9 cellular contexts compared by ENCODE assay signal in genomic region chrX:17375631-17376380, GRCh38. TPM values are rescaled to one million over a fixed set of nuclear protein-coding genes. Genes with fewer than 3 reads are reported as not detected.
DNase-seq lines count a peak whose midpoint lies in the region; ATAC-seq and TF ChIP-seq lines count a peak whose summit lies in the region.
"Had no signal": no experiment of that assay in that cellular context is flagged by ENCODE, and none has a peak within 500 bp of the region (broad histone marks: within the 10 kb centered on the region; RNA-seq: fewer than 3 reads in every experiment).

No MANE protein-coding gene starts in this region.

- peaks cover 20% of the 10 kb centered on the region for H3K4me1 Mint-ChIP-seq in neural progenitor cell

- peaks cover 9% of the 10 kb centered on the region for H3K9me3 Mint-ChIP-seq in neural progenitor cell
- H3K9me3 Mint-ChIP-seq: dendritic cell treated with granulocyte-macrophage colony-stimulating factor and Interleukin-4, amounts not matched to agents 40 ng/mL and 50 ng/mL, for 4 days had no signal

- H3F3A ChIP-seq in neural progenitor cell (ENCODE audit: low read depth): no peaks in the 10 kb centered on the region

- H3K9ac ChIP-seq in BLaER1 treated with 17β-estradiol and CSF1 and Interleukin-3, amounts not matched to agents 10 nM and 100 nM: no peak overlapping the region
- H3K9ac ChIP-seq in neural progenitor cell: no peak overlapping the region

- 1 to 35% methylated on average over 64 to 98 of the region's 98 CpGs for WGBS in esophagus, 2 donors

- H3K36me3 Mint-ChIP-seq in neural progenitor cell: peaks cover 3% of the 10 kb centered on the region

- H3K4me2 ChIP-seq in BLaER1 treated with 17β-estradiol and CSF1 and Interleukin-3, amounts not matched to agents 10 nM and 100 nM: peak overlapping the region; percentile 14 to 81 (median 50); a peak in 21 of 22 replicates
- peak overlapping the region; percentile 84 for H3K4me2 ChIP-seq in neural progenitor cell

- peak overlapping the region in 8 of 10 experiments; percentile 23 to 56 (median 38); a peak in 11 of 20 replicates for H3K4me3 ChIP-seq in BLaER1 treated with 17β-estradiol and CSF1 and Interleukin-3, amounts not matched to agents 10 nM and 100 nM
- H3K4me3 ChIP-seq in MG63 (peak overlapping the region; percentile 42), esophagus (ENCODE audit: low read depth in 1 of 2, low read length in 2 of 2) (peak overlapping the region; percentile 50 to 68), neural progenitor cell (peak overlapping the region; percentile 64)

- H3K27me3 ChIP-seq in BLaER1 treated with 17β-estradiol and CSF1 and Interleukin-3, amounts not matched to agents 10 nM and 100 nM: peaks cover 90 to 100% (median 99%) of the 10 kb centered on the region in 11 experiments
- peaks cover 12% of the 10 kb centered on the region; the same call in 1 of the 2 replicates for H3K27me3 ChIP-seq in MG63
- H3K27me3 ChIP-seq in esophagus (ENCODE audit: control insufficient read depth in 1 of 2, insufficient read depth in 2 of 2, low read length in 2 of 2): no peaks in the 10 kb centered on the region
- peaks cover 33% of the 10 kb centered on the region for H3K27me3 ChIP-seq in neural progenitor cell

- H3K27ac ChIP-seq in BLaER1 treated with 17β-estradiol and CSF1 and Interleukin-3, amounts not matched to agents 10 nM and 100 nM: no peak overlapping the region
- H3K27ac ChIP-seq in esophagus (ENCODE audit: low read depth in 2 of 2, low read length in 1 of 2): peak overlapping the region in 1 of 2 donors; percentile 70
- no peak overlapping the region for H3K27ac ChIP-seq in neural progenitor cell

- H3K79me2 ChIP-seq in neural progenitor cell (ENCODE audit: low read depth): no peaks in the 10 kb centered on the region

- no peak for TF ChIP-seq CTCF in neural progenitor cell (IDR thresholded peaks at IDR 0.05)

- no peak overlapping the region for H3K27ac Mint-ChIP-seq in neural progenitor cell
- H3K27ac Mint-ChIP-seq: dendritic cell treated with granulocyte-macrophage colony-stimulating factor and Interleukin-4, amounts not matched to agents 40 ng/mL and 50 ng/mL, for 4 days had no signal

- H3K4me1 ChIP-seq in BLaER1 treated with 17β-estradiol and CSF1 and Interleukin-3, amounts not matched to agents 10 nM and 100 nM: peaks cover 0 to 9% (median 0%) of the 10 kb centered on the region in 10 experiments; a peak in 4 of 20 replicates
- no peaks in the 10 kb centered on the region for H3K4me1 ChIP-seq in esophagus (ENCODE audit: control insufficient read depth in 2 of 2, insufficient read depth in 2 of 2, low read length in 1 of 2)
- H3K4me1 ChIP-seq in neural progenitor cell: peaks cover 5% of the 10 kb centered on the region

- no peaks in the 10 kb centered on the region for H3K36me3 ChIP-seq in BLaER1 treated with 17β-estradiol and CSF1 and Interleukin-3, amounts not matched to agents 10 nM and 100 nM
- no peaks in the 10 kb centered on the region for H3K36me3 ChIP-seq in MG63
- no peaks in the 10 kb centered on the region for H3K36me3 ChIP-seq in esophagus (ENCODE audit: control insufficient read depth in 2 of 2, insufficient read depth in 2 of 2, low read length in 1 of 2)
- H3K36me3 ChIP-seq in neural progenitor cell: no peaks in the 10 kb centered on the region

- DNase-seq in MG63: peak; percentile 34
- peak; percentile 62 for DNase-seq in neural progenitor cell (ENCODE audit: low spot score)
- DNase-seq in middle frontal gyrus (ENCODE audit: extremely low spot score, low spot score): no peak
- DNase-seq in putamen (ENCODE audit: low spot score): no peak

- no peak for ATAC-seq in HG03571 (IDR thresholded peaks at IDR 0.05; ENCODE audit: unreplicated experiment)
- no peak for ATAC-seq in HG03097 (IDR thresholded peaks at IDR 0.05; ENCODE audit: low FRiP score, unreplicated experiment)

- H3K4me3 Mint-ChIP-seq in neural progenitor cell: peak overlapping the region; percentile 94

- H3K9me3 ChIP-seq in BLaER1 treated with 17β-estradiol and CSF1 and Interleukin-3, amounts not matched to agents 10 nM and 100 nM (replicated peaks in 1 of 11): peaks cover 22 to 45% (median 25%) of the 10 kb centered on the region in 11 experiments; a peak in 21 of 22 replicates
- H3K9me3 ChIP-seq in MG63: no peaks in the 10 kb centered on the region
- H3K9me3 ChIP-seq in esophagus (ENCODE audit: control insufficient read depth in 2 of 2, insufficient read depth in 1 of 2, low read depth in 1 of 2, low read length in 1 of 2): peaks cover 0 to 5% of the 10 kb centered on the region in 2 donors
- no peaks in the 10 kb centered on the region for H3K9me3 ChIP-seq in neural progenitor cell (ENCODE audit: low read depth)

- no peaks in the 10 kb centered on the region; a peak in 3 of 22 replicates for H4K20me1 ChIP-seq in BLaER1 treated with 17β-estradiol and CSF1 and Interleukin-3, amounts not matched to agents 10 nM and 100 nM
- no peaks in the 10 kb centered on the region for H4K20me1 ChIP-seq in neural progenitor cell (ENCODE audit: low read depth)

- peaks cover 11% of the 10 kb centered on the region for H3K27me3 Mint-ChIP-seq in neural progenitor cell (ENCODE audit: insufficient read depth, low read depth)

- peak overlapping the region; percentile 68 for H2AFZ ChIP-seq in neural progenitor cell (replicated peaks)

RNA-seq across cellular contexts. Expression of gene NHS, which starts 0.8 kb away (rescaled TPM):
- 0.07 and 0.10 TPM in 2 replicates for total RNA-seq in MG63 (2014; rRNA removed; shearing (Covaris generic); ENCODE audit: low replicate concordance)
- polyA plus RNA-seq in esophagus: 1 to 10 TPM in 1 of 2 donors, under 1 TPM in 1; 0.78 to 1.7 TPM
- total RNA-seq in neural progenitor cell (ENCODE audit: low replicate concordance): 3.9 and 12.1 TPM in 2 replicates

Comparison
In these comparisons a context has a peak if more than half of its experiments do, and no peak if none do; other contexts are left out.
1. DNase-seq: peak in MG63 (single experiment) and neural progenitor cell (single experiment); none in middle frontal gyrus (single experiment) and putamen (single experiment).
2. Peak in every context shown above with its lines, with median percentiles within 50 percentile points of each other: H3K4me3 ChIP-seq.